Comparison of ENCODE assay signal across 15 cellular contexts in the genomic region with DNA sequence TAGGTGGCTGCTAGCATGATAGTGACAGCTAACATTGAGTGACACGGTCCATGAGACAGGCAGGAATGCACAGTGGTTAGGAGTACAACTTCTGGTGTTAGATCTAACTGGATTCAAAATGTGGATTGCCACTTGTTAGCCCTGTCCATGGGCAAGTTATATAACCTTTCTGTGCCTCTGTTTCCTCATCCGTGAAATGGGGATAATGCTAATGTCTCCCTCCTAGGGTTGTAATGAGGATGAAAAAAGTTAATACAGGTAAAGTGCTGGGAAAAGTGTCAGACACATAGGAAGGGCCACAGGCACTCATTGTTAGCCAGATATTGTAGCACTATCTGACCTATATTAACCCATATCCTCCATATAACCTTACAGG. TPM values are rescaled to one million over a fixed set of nuclear protein-coding genes. Genes with fewer than 3 reads are reported as not detected.
DNase-seq lines count a peak whose midpoint lies in the region; ATAC-seq, FAIRE-seq and TF ChIP-seq lines count a peak whose summit lies in the region.
"Had no signal": no experiment of that assay in that cellular context is flagged by ENCODE, and none has a peak within 500 bp of the region (broad histone marks: within the 10 kb centered on the region; RNA-seq: fewer than 3 reads in every experiment).

No MANE protein-coding gene starts in this region.

- no peak for TF ChIP-seq POLR2A in heart left ventricle (IDR thresholded peaks at IDR 0.05)

- no peak for DNase-seq in heart left ventricle
- DNase-seq in cardiac septum (ENCODE audit: low spot score), result no peak
- no peak for DNase-seq in MCF 10A (ENCODE audit: unreplicated experiment)
- DNase-seq in urothelium cell line (ENCODE audit: low spot score), result no peak
- no peak for DNase-seq in MG63
- no peak for DNase-seq in sciatic nerve (ENCODE audit: low spot score)
- DNase-seq: DMS153, KBM-7, NCI-H187 treated with DMSO at 0.1 percent for 48 hours, NCI-H774 had no signal

- peaks cover 45% of the 10 kb centered on the region for H3K4me1 Mint-ChIP-seq in MCF 10A (ENCODE audit: insufficient read depth, unreplicated experiment)

- H3K9me3 Mint-ChIP-seq in MCF 10A (ENCODE audit: unreplicated experiment), result no peaks in the 10 kb centered on the region
- H3K9me3 Mint-ChIP-seq: natural killer cell treated with Interleukin-12 subunit alpha and Interleukin-12 subunit beta and Interleukin-15 and Interleukin-18, amount 100 ng/mL, for 72 hours; type B pancreatic cell had no signal

- H3K27ac ChIP-seq in heart left ventricle (peak overlapping the region in 9 of 12 donors; percentile 4 to 63 (median 44)), muscle layer of colon (ENCODE audit: low read depth, low read length) (peak overlapping the region; percentile 59)

- H3K4me3 ChIP-seq in heart left ventricle (no peak overlapping the region), muscle layer of colon (ENCODE audit: low read depth in 1 of 2, low read length in 2 of 2) (peak overlapping the region in 1 of 2 donors; percentile 36), MG63 (no peak overlapping the region)

- FAIRE-seq in urothelium cell line (lab: Jason Lieb, UNC), result peak; percentile 74
- FAIRE-seq: frontal cortex had no signal

- CTCF ChIA-PET in MCF 10A (lab: Yijun Ruan, JAX), result interaction anchor here (0.9 to 2.5 kb wide), 12 partner anchors 9 to 136 kb away, joined by 3 to 13 read pairs (median 4); no protein-coding TSS in a partner anchor

- no peaks in the 10 kb centered on the region for H3K27me3 Mint-ChIP-seq in MCF 10A (ENCODE audit: insufficient read depth, unreplicated experiment)
- H3K27me3 Mint-ChIP-seq: natural killer cell treated with Interleukin-12 subunit alpha and Interleukin-12 subunit beta and Interleukin-15 and Interleukin-18, amount 100 ng/mL, for 72 hours; type B pancreatic cell had no signal

- POLR2A ChIA-PET in MCF 10A (lab: Yijun Ruan, JAX), result interaction anchor here (0.9 to 4.7 kb wide), 13 partner anchors 12 to 64 kb away, joined by 3 to 84 read pairs (median 14); no protein-coding TSS in a partner anchor

- no peak for TF ChIP-seq CTCF in heart left ventricle (IDR thresholded peaks at IDR 0.05)
- no peak for TF ChIP-seq CTCF in MCF 10A (IDR thresholded peaks at IDR 0.05; ENCODE audit: unreplicated experiment)

- no peak overlapping the region for H3K9ac ChIP-seq in muscle layer of colon (ENCODE audit: low read length)

- 85 to 93% (median 88%) methylated on average over 2 of the region's 2 CpGs for WGBS in heart left ventricle, 4 donors

- peaks cover 0 to 98% (median 62%) of the 10 kb centered on the region in 9 donors for H3K36me3 ChIP-seq in heart left ventricle
- H3K36me3 ChIP-seq in muscle layer of colon (ENCODE audit: insufficient read depth, low read length), result peaks cover 20% of the 10 kb centered on the region
- H3K36me3 ChIP-seq in MG63, result peaks cover 35% of the 10 kb centered on the region

- ATAC-seq in heart left ventricle (no peak), GM21367 (IDR thresholded peaks at IDR 0.05; ENCODE audit: unreplicated experiment) (no peak), sciatic nerve (no peak)

- H3K9me3 ChIP-seq in heart left ventricle, result no peaks in the 10 kb centered on the region
- H3K9me3 ChIP-seq in muscle layer of colon (ENCODE audit: low read length), result no peaks in the 10 kb centered on the region
- no peaks in the 10 kb centered on the region for H3K9me3 ChIP-seq in MG63

- H3K27me3 ChIP-seq in heart left ventricle (no peaks in the 10 kb centered on the region), muscle layer of colon (ENCODE audit: control insufficient read depth in 1 of 2, insufficient read depth in 2 of 2, low read length in 2 of 2) (no peaks in the 10 kb centered on the region), MG63 (no peaks in the 10 kb centered on the region)

- H3K4me1 ChIP-seq in heart left ventricle (peaks cover 0 to 49% (median 33%) of the 10 kb centered on the region in 12 donors), muscle layer of colon (ENCODE audit: insufficient read depth, low read length) (peaks cover 26% of the 10 kb centered on the region)

- intact Hi-C loops in heart left ventricle (cut with DNase I), result loop anchor here in 6 of 10 donors (5.0 kb wide), 3 partner anchors 38 to 58 kb away; no protein-coding TSS in a partner anchor
- intact Hi-C loops in cardiac septum (cut with DNase I), result loop anchor here (5.0 kb wide), 1 partner anchor 58 kb away; no protein-coding TSS in a partner anchor
- intact Hi-C loops in MCF 10A (cut with micrococcal nuclease), result loop anchor here (5.0 kb wide), 1 partner anchor 38 kb away; no protein-coding TSS in a partner anchor
- intact Hi-C loops in sciatic nerve (cut with DNase I), result no loop called here

- H3K4me3 Mint-ChIP-seq in MCF 10A (ENCODE audit: unreplicated experiment), result no peak overlapping the region
- H3K4me3 Mint-ChIP-seq: natural killer cell treated with Interleukin-12 subunit alpha and Interleukin-12 subunit beta and Interleukin-15 and Interleukin-18, amount 100 ng/mL, for 72 hours; type B pancreatic cell had no signal

- H3K27ac Mint-ChIP-seq in MCF 10A (ENCODE audit: low read depth, unreplicated experiment), result peak overlapping the region; percentile 83
- H3K27ac Mint-ChIP-seq: natural killer cell treated with Interleukin-12 subunit alpha and Interleukin-12 subunit beta and Interleukin-15 and Interleukin-18, amount 100 ng/mL, for 72 hours; type B pancreatic cell had no signal

- no TSS peak for BruUV-seq in MCF 10A (replicated peaks; lab: Mats Ljungman, UMichigan)

- peaks cover 71% of the 10 kb centered on the region for H3K36me3 Mint-ChIP-seq in MCF 10A (ENCODE audit: insufficient read depth, unreplicated experiment)

RNA-seq across cellular contexts. Expression of a gene that starts 41.8 kb away (rescaled TPM):
- total RNA-seq in heart left ventricle (under 1 TPM in 4 of 9 donors, not detected in 5; 0.22 to 0.39 (median 0.29) TPM), cardiac septum (0.13 TPM), MCF 10A (2022) (not detected in 2 replicates), sciatic nerve (0.53 TPM)
- polyA plus RNA-seq in heart left ventricle, result under 1 TPM; 0.11 to 0.15 TPM
- total RNA-seq in MG63 (2014; rRNA removed; shearing (Covaris generic); ENCODE audit: low replicate concordance), result not detected in 2 replicates
- total RNA-seq: natural killer cell treated with Interleukin-12 subunit alpha and Interleukin-12 subunit beta and Interleukin-15 and Interleukin-18, amount 100 ng/mL, for 72 hours had no signal
